31 cellular contexts compared by ENCODE assay signal in genomic region chr14:54166049-54166950, GRCh38.
DNase-seq lines count a peak whose midpoint lies in the region; ATAC-seq, FAIRE-seq and TF ChIP-seq lines count a peak whose summit lies in the region.
"Had no signal": no experiment of that assay in that cellular context is flagged by ENCODE, and none has a peak within 500 bp of the region (broad histone marks: within the 10 kb centered on the region; RNA-seq: fewer than 3 reads in every experiment).

No MANE protein-coding gene starts in this region.

- TF ChIP-seq CTCF in brain (conservative IDR thresholded peaks at IDR 0.05): no peak

- ATAC-seq in sciatic nerve: peak; percentile 55
- ATAC-seq: activated naive CD8-positive, alpha-beta T cell treated with anti-CD3 and anti-CD28 coated beads, Interleukin-2, amount 50 U/mL, for 24 hours; left lobe of liver had no signal

- peaks cover 16% of the 10 kb centered on the region for H3K4me1 Mint-ChIP-seq in brain
- H3K4me1 Mint-ChIP-seq: activated naive CD8-positive, alpha-beta T cell treated with anti-CD3 and anti-CD28 coated beads, Interleukin-2, amount 50 U/mL, for 24 hours had no signal

- H3K27ac Mint-ChIP-seq in brain: peak overlapping the region in 3 of 5 experiments; percentile 63 to 84 (median 82)
- H3K27ac Mint-ChIP-seq: activated naive CD8-positive, alpha-beta T cell treated with anti-CD3 and anti-CD28 coated beads, Interleukin-2, amount 50 U/mL, for 24 hours had no signal

- no peak for FAIRE-seq in GM19239 (lab: Jason Lieb, UNC)
- FAIRE-seq: GM12892, TTC549 had no signal

- H3K27me3 Mint-ChIP-seq in brain: peaks cover 5% of the 10 kb centered on the region

- intact Hi-C loops in sciatic nerve (cut with DNase I): loop anchor here (10.0 kb wide), 1 partner anchor 211 kb away; the partner anchor contains the start of gene BMP4

- no peak overlapping the region for H3K4me3 ChIP-seq in MG63
- H3K4me3 ChIP-seq: BLaER1 treated with 17β-estradiol and CSF1 and Interleukin-3, amounts not matched to agents 10 nM and 100 nM; dorsolateral prefrontal cortex; HAP-1; prostate gland; SK-N-MC; suprapubic skin had no signal

- DNase-seq in MG63 (peak; percentile 14), medulla oblongata (ENCODE audit: extremely low spot score) (peak; percentile 58), sciatic nerve (ENCODE audit: low spot score) (no peak), NAMALWA (ENCODE audit: low spot score) (no peak), NCI-H82 (lab: John Stamatoyannopoulos, UW) (no peak), GM19239 (ENCODE audit: insufficient read length, low spot score) (no peak)
- no peak for DNase-seq in activated naive CD4-positive, alpha-beta T cell treated with anti-CD3 and anti-CD28 coated beads, Interleukin-2, amount 50 U/mL, for 16 hours
- DNase-seq: activated CD4-positive, alpha-beta T cell treated with anti-CD3 and anti-CD28 coated beads, Interleukin-2, amount 50 U/mL, for 48 hours; activated gamma-delta T cell treated with Interleukin-2 at 50 U/mL for 16 hours; activated naive CD8-positive, alpha-beta T cell treated with anti-CD3 and anti-CD28 coated beads, Interleukin-2, amount 50 U/mL, for 24 hours; activated T-cell treated with anti-CD3 and anti-CD28 coated beads, Interleukin-2, amount 50 U/mL, for 48 hours; cerebellar nuclear complex; COR-L47; IMR-90; mesendoderm; NCI-H1092; NCI-H187; NCI-H2171; OCI-M1; stimulated activated CD4-positive, alpha-beta T cell treated with anti-CD3 and anti-CD28 coated beads, Interleukin-15, amount 100 ng/mL, for 24 hours; stimulated activated naive CD4-positive, alpha-beta T cell had no signal

- peaks cover 0 to 9% (median 4%) of the 10 kb centered on the region in 5 experiments for H3K9me3 Mint-ChIP-seq in brain
- H3K9me3 Mint-ChIP-seq: activated naive CD8-positive, alpha-beta T cell treated with anti-CD3 and anti-CD28 coated beads, Interleukin-2, amount 50 U/mL, for 24 hours had no signal

- no peaks in the 10 kb centered on the region for H3K27me3 ChIP-seq in MG63
- H3K27me3 ChIP-seq: BLaER1 treated with 17β-estradiol and CSF1 and Interleukin-3, amounts not matched to agents 10 nM and 100 nM; suprapubic skin had no signal

- no peaks in the 10 kb centered on the region for H3K36me3 ChIP-seq in MG63
- H3K36me3 ChIP-seq: BLaER1 treated with 17β-estradiol and CSF1 and Interleukin-3, amounts not matched to agents 10 nM and 100 nM; HAP-1; prostate gland; suprapubic skin had no signal

- H3K36me3 Mint-ChIP-seq in brain: no peaks in the 10 kb centered on the region

- H3K4me3 Mint-ChIP-seq in brain: no peak overlapping the region
- H3K4me3 Mint-ChIP-seq: activated naive CD8-positive, alpha-beta T cell treated with anti-CD3 and anti-CD28 coated beads, Interleukin-2, amount 50 U/mL, for 24 hours had no signal

- no peaks in the 10 kb centered on the region for H3K9me3 ChIP-seq in MG63
- H3K9me3 ChIP-seq: BLaER1 treated with 17β-estradiol and CSF1 and Interleukin-3, amounts not matched to agents 10 nM and 100 nM; HAP-1; prostate gland; suprapubic skin had no signal

Comparison
In these comparisons a context has a peak if more than half of its experiments do, and no peak if none do; other contexts are left out.
1. DNase-seq: peak in MG63 (single experiment) and medulla oblongata (single experiment); none in sciatic nerve (single experiment), activated naive CD4-positive, alpha-beta T cell treated with anti-CD3 and anti-CD28 coated beads, Interleukin-2, amount 50 U/mL, for 16 hours (single experiment), NAMALWA (single experiment), NCI-H82 (single experiment) and GM19239 (single experiment).